ENCODE assay signal across 23 cellular contexts in genomic region chr11:70497536-70498075, GRCh38.
DNase-seq lines count a peak whose midpoint lies in the region; ATAC-seq and TF ChIP-seq lines count a peak whose summit lies in the region.
"Had no signal": no experiment of that assay in that cellular context is flagged by ENCODE, and none has a peak within 500 bp of the region (broad histone marks: within the 10 kb centered on the region; RNA-seq: fewer than 3 reads in every experiment).

No MANE protein-coding gene starts in this region.

- H3K9me3 Mint-ChIP-seq in chondrocyte (ENCODE audit: low read depth) (no peaks in the 10 kb centered on the region), neural progenitor cell (no peaks in the 10 kb centered on the region)
- H3K9me3 Mint-ChIP-seq: CD4-positive, alpha-beta T cell; IgD-negative memory B cell had no signal

- H3K4me3 ChIP-seq in left ventricle myocardium inferior (no peak overlapping the region), neural progenitor cell (no peak overlapping the region), aorta (ENCODE audit: low read length in 2 of 2) (no peak overlapping the region)
- H3K4me3 ChIP-seq: GM12878, GM23338, MG63 had no signal

- no peaks in the 10 kb centered on the region for H3K36me3 ChIP-seq in left ventricle myocardium inferior
- no peaks in the 10 kb centered on the region for H3K36me3 ChIP-seq in neural progenitor cell
- no peaks in the 10 kb centered on the region for H3K36me3 ChIP-seq in aorta (ENCODE audit: control insufficient read depth in 1 of 2, insufficient read depth in 2 of 2, low read length in 1 of 2)
- H3K36me3 ChIP-seq: MG63 had no signal

- H3K4me1 Mint-ChIP-seq in chondrocyte (ENCODE audit: low read depth) (no peaks in the 10 kb centered on the region), neural progenitor cell (peaks cover 34% of the 10 kb centered on the region)
- H3K4me1 Mint-ChIP-seq: IgD-negative memory B cell had no signal

- H3K9me3 ChIP-seq in left ventricle myocardium inferior (replicated peaks) (no peaks in the 10 kb centered on the region), neural progenitor cell (ENCODE audit: low read depth) (no peaks in the 10 kb centered on the region), aorta (ENCODE audit: control insufficient read depth, low read length) (no peaks in the 10 kb centered on the region)
- H3K9me3 ChIP-seq: Caco-2, MG63 had no signal

- ATAC-seq in left cardiac atrium (no peak), aorta (ENCODE audit: low FRiP score) (no peak), GM18858 (IDR thresholded peaks at IDR 0.05; ENCODE audit: unreplicated experiment) (no peak)
- ATAC-seq: GM12878, GM23338, Panc1 had no signal

- peaks cover 5% of the 10 kb centered on the region for H3K27me3 Mint-ChIP-seq in chondrocyte (ENCODE audit: low read depth)
- H3K27me3 Mint-ChIP-seq in neural progenitor cell (ENCODE audit: insufficient read depth, low read depth): peaks cover 13% of the 10 kb centered on the region
- H3K27me3 Mint-ChIP-seq: CD4-positive, alpha-beta T cell; IgD-negative memory B cell had no signal

- DNase-seq in left ventricle myocardium inferior (peak; percentile 12), left cardiac atrium (no peak), chondrocyte (ENCODE audit: low spot score) (peak; percentile 67), neural progenitor cell (ENCODE audit: low spot score) (peak; percentile 44), aorta (peak; percentile 33 to 37), cerebellar nuclear complex (lab: John Stamatoyannopoulos, UW) (no peak)
- no peak for DNase-seq in activated naive CD4-positive, alpha-beta T cell treated with anti-CD3 and anti-CD28 coated beads, Interleukin-2, amount 50 U/mL, for 16 hours
- DNase-seq: 8988T; Caco-2; CD4-positive, alpha-beta T cell; HCEC 1CT; Kasumi-1; MG63; NCI-H1048; NCI-H1436 treated with DMSO at 0.1 percent for 48 hours; NCI-H2029 treated with DMSO at 0.1 percent for 48 hours; NCI-H2171; NCI-H526 had no signal

- no peak for TF ChIP-seq CTCF in left ventricle myocardium inferior (IDR thresholded peaks at IDR 0.05; ENCODE audit: borderline replicate concordance)
- TF ChIP-seq CTCF in chondrocyte (IDR thresholded peaks at IDR 0.05): no peak
- TF ChIP-seq CTCF in neural progenitor cell (IDR thresholded peaks at IDR 0.05): no peak

- no peak overlapping the region for H3K9ac ChIP-seq in neural progenitor cell

- WGBS in aorta, 2 donors: 84 to 87% methylated on average over 8 of the region's 8 CpGs

- H3K79me2 ChIP-seq in neural progenitor cell (ENCODE audit: low read depth): no peaks in the 10 kb centered on the region

- H3K4me3 Mint-ChIP-seq in chondrocyte (ENCODE audit: unreplicated experiment): no peak overlapping the region
- no peak overlapping the region for H3K4me3 Mint-ChIP-seq in neural progenitor cell
- H3K4me3 Mint-ChIP-seq: CD4-positive, alpha-beta T cell; GM23338; IgD-negative memory B cell had no signal

- H3K27ac ChIP-seq in left ventricle myocardium inferior (replicated peaks) (no peak overlapping the region), neural progenitor cell (no peak overlapping the region), aorta (ENCODE audit: low read depth in 1 of 2, low read length in 2 of 2) (no peak overlapping the region)

- H3F3A ChIP-seq in neural progenitor cell (ENCODE audit: low read depth): peaks cover 12% of the 10 kb centered on the region

- peak overlapping the region; percentile 39 for H3K4me2 ChIP-seq in neural progenitor cell
- H3K4me2 ChIP-seq: GM23338 had no signal

- intact Hi-C loops in left ventricle myocardium inferior (cut with micrococcal nuclease) (no loop called here), left cardiac atrium (cut with DNase I) (no loop called here), aorta (cut with DNase I) (no loop called here)

- H3K27me3 ChIP-seq in left ventricle myocardium inferior (ENCODE audit: low read depth) (peaks cover 8% of the 10 kb centered on the region), neural progenitor cell (no peaks in the 10 kb centered on the region), aorta (ENCODE audit: control insufficient read depth in 1 of 2, insufficient read depth in 2 of 2, low read length in 1 of 2) (no peaks in the 10 kb centered on the region)
- H3K27me3 ChIP-seq: MG63 had no signal

- H3K4me1 ChIP-seq in left ventricle myocardium inferior (peaks cover 13% of the 10 kb centered on the region), neural progenitor cell (peaks cover 34% of the 10 kb centered on the region), aorta (ENCODE audit: control insufficient read depth in 1 of 2, insufficient read depth in 2 of 2, low read length in 2 of 2) (no peaks in the 10 kb centered on the region)
- H3K4me1 ChIP-seq: Caco-2 had no signal

- no peaks in the 10 kb centered on the region for H4K20me1 ChIP-seq in neural progenitor cell (ENCODE audit: low read depth)

- H3K36me3 Mint-ChIP-seq in chondrocyte (ENCODE audit: low read depth) (no peaks in the 10 kb centered on the region), neural progenitor cell (no peaks in the 10 kb centered on the region)
- H3K36me3 Mint-ChIP-seq: IgD-negative memory B cell had no signal

- H2AFZ ChIP-seq in neural progenitor cell (replicated peaks): no peak overlapping the region
- H2AFZ ChIP-seq: GM23338 had no signal

- no peak overlapping the region for H3K27ac Mint-ChIP-seq in chondrocyte (ENCODE audit: unreplicated experiment)
- H3K27ac Mint-ChIP-seq in neural progenitor cell: no peak overlapping the region
- H3K27ac Mint-ChIP-seq: CD4-positive, alpha-beta T cell; GM23338; IgD-negative memory B cell had no signal

Comparison
In these comparisons a context has a peak if more than half of its experiments do, and no peak if none do; other contexts are left out.
1. DNase-seq: peak in left ventricle myocardium inferior (single experiment), chondrocyte (single experiment), neural progenitor cell (single experiment) and aorta (2 of 2); none in left cardiac atrium (single experiment), activated naive CD4-positive, alpha-beta T cell treated with anti-CD3 and anti-CD28 coated beads, Interleukin-2, amount 50 U/mL, for 16 hours (single experiment) and cerebellar nuclear complex (0 of 2).